In the genomic region with DNA sequence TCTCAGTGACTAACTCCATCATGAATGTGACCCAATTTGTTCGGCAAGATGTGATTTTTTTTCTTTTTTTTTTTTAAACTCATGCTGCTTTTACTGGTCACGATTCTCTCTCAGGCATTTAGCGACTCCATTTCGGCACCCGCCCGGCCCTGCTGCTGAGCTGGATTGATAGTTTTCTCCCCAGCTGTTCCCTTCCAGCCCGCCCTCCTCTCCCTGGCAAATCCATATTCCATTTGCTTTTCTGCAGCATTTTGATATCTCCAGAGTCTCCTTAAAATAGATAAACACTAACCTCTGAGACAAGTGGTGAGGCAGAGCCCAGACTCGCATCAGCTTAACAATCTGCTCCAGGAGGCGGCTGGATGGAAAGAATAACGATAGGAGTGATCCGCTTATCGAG, we compare ENCODE assay signal across 23 cellular contexts. TPM values are rescaled to one million over a fixed set of nuclear protein-coding genes. Genes with fewer than 3 reads are reported as not detected.
DNase-seq lines count a peak whose midpoint lies in the region; ATAC-seq and TF ChIP-seq lines count a peak whose summit lies in the region.
"Had no signal": no experiment of that assay in that cellular context is flagged by ENCODE, and none has a peak within 500 bp of the region (broad histone marks: within the 10 kb centered on the region; RNA-seq: fewer than 3 reads in every experiment).

No MANE protein-coding gene starts in this region.

- H4K5ac ChIP-seq in IMR-90 (ENCODE audit: low read depth, low read length): no peak overlapping the region

- H2BK5ac ChIP-seq in IMR-90 (ENCODE audit: low read depth, low read length, poor library complexity, severe bottlenecking) (no peak overlapping the region), mesenchymal stem cell (ENCODE audit: low read depth, low read length, poor library complexity, severe bottlenecking) (no peak overlapping the region)

- peaks cover 16% of the 10 kb centered on the region for H3K4me1 ChIP-seq in IMR-90 (ENCODE audit: control insufficient read depth, insufficient read depth, low read length)
- peaks cover 6% of the 10 kb centered on the region for H3K4me1 ChIP-seq in mesenchymal stem cell (ENCODE audit: control insufficient read depth, insufficient read depth, low read depth, low read length)
- peaks cover 0 to 17% (median 0%) of the 10 kb centered on the region in 4 donors for H3K4me1 ChIP-seq in tibial nerve
- H3K4me1 ChIP-seq in neural progenitor cell: no peaks in the 10 kb centered on the region

- H2BK20ac ChIP-seq in IMR-90 (ENCODE audit: low read depth, low read length): peak overlapping the region; percentile 11; the same call in 1 of the 2 replicates

- H3K79me1 ChIP-seq in IMR-90 (ENCODE audit: low read depth in 1 of 2, low read length in 2 of 2) (no peaks in the 10 kb centered on the region), mesenchymal stem cell (replicated peaks; ENCODE audit: low read length, poor library complexity, severe bottlenecking) (no peaks in the 10 kb centered on the region)

- H2AFZ ChIP-seq in IMR-90 (replicated peaks; ENCODE audit: low read length, poor library complexity): no peak overlapping the region
- no peak overlapping the region for H2AFZ ChIP-seq in mesenchymal stem cell (ENCODE audit: low read depth, low read length)
- no peak overlapping the region for H2AFZ ChIP-seq in neural progenitor cell (replicated peaks)

- H3K36me3 ChIP-seq in IMR-90 (ENCODE audit: control insufficient read depth, insufficient read depth, low read length) (no peaks in the 10 kb centered on the region), mesenchymal stem cell (ENCODE audit: control insufficient read depth in 1 of 2, insufficient read depth in 2 of 2, low read depth in 1 of 2, low read length in 2 of 2) (no peaks in the 10 kb centered on the region), tibial nerve (no peaks in the 10 kb centered on the region), neural progenitor cell (no peaks in the 10 kb centered on the region)
- H3K36me3 ChIP-seq: esophagus muscularis mucosa, thoracic aorta had no signal

- H2BK15ac ChIP-seq in IMR-90 (ENCODE audit: low read depth, low read length) (peak overlapping the region; percentile 34; the same call in 1 of the 3 replicates), mesenchymal stem cell (ENCODE audit: low read depth, poor library complexity, severe bottlenecking) (no peak overlapping the region)

- BruUV-seq in IMR-90 (replicated peaks; lab: Mats Ljungman, UMichigan): no TSS peak

- WGBS in IMR-90 (ENCODE audit: extremely low coverage in 2 of 2, insufficient read length in 1 of 2), 2 experiments: 85% methylated on average over 7 of the region's 12 CpGs; no CpG with 5 or more reads in 1 of the 2 experiments
- 89% methylated on average over 12 of the region's 12 CpGs for WGBS in mesenchymal stem cell
- WGBS in tibial nerve, 2 donors: 65 to 74% methylated on average over 12 of the region's 12 CpGs

- no peaks in the 10 kb centered on the region for H3K79me2 ChIP-seq in neural progenitor cell (ENCODE audit: low read depth)

- dilution Hi-C loops in IMR-90 (cut with HindIII; ENCODE audit: low sequenced_read_pairs, unreplicated experiment): no loop called here

- H3K4me1 Mint-ChIP-seq in brain: peaks cover 40% of the 10 kb centered on the region
- H3K4me1 Mint-ChIP-seq in neural progenitor cell: peaks cover 12% of the 10 kb centered on the region

- H3K27me3 Mint-ChIP-seq in brain (no peaks in the 10 kb centered on the region), neural progenitor cell (ENCODE audit: insufficient read depth, low read depth) (peaks cover 2% of the 10 kb centered on the region)
- H3K27me3 Mint-ChIP-seq: activated CD4-positive, alpha-beta T cell treated with anti-CD3 and anti-CD28 coated beads, Interleukin-2, amount 10 ng/mL, durations not matched to agents 7 days and 5 days had no signal

- H3K18ac ChIP-seq in IMR-90 (ENCODE audit: low read depth, low read length) (no peak overlapping the region), mesenchymal stem cell (ENCODE audit: low read depth in 1 of 2, low read length in 2 of 2) (no peak overlapping the region)

- intact Hi-C loops in IMR-90 (cut with micrococcal nuclease): no loop called here

- no peak for TF ChIP-seq EP300 in tibial nerve (IDR thresholded peaks at IDR 0.05)

- H3K27me3 ChIP-seq in IMR-90 (ENCODE audit: control insufficient read depth, insufficient read depth, low read length) (no peaks in the 10 kb centered on the region), mesenchymal stem cell (ENCODE audit: control insufficient read depth in 1 of 2, insufficient read depth in 1 of 2, low read length in 2 of 2) (no peaks in the 10 kb centered on the region), tibial nerve (no peaks in the 10 kb centered on the region), neural progenitor cell (no peaks in the 10 kb centered on the region)
- H3K27me3 ChIP-seq: esophagus muscularis mucosa had no signal

- H3K4me3 Mint-ChIP-seq in brain (no peak overlapping the region), neural progenitor cell (no peak overlapping the region)
- H3K4me3 Mint-ChIP-seq: activated CD4-positive, alpha-beta T cell treated with anti-CD3 and anti-CD28 coated beads, Interleukin-2, amount 10 ng/mL, durations not matched to agents 7 days and 5 days; H9 had no signal

- POLR2A ChIA-PET in IMR-90 (lab: Charles Lee; ENCODE audit: unreplicated experiment): no interaction called here

- ATAC-seq in IMR-90 (ENCODE audit: low read depth) (no peak), HG03442 (IDR thresholded peaks at IDR 0.05; ENCODE audit: unreplicated experiment) (no peak)
- ATAC-seq: SK-N-SH treated with all-trans-retinoic acid at 6 μM for 48 hours had no signal

- H3K4ac ChIP-seq in IMR-90 (ENCODE audit: low read depth, low read length) (no peak overlapping the region; the same call in 1 of the 2 replicates), mesenchymal stem cell (ENCODE audit: low read depth in 1 of 2, low read length in 2 of 2) (no peak overlapping the region)

- no peak overlapping the region for H3K4me2 ChIP-seq in IMR-90 (ENCODE audit: low read depth, low read length)
- no peak overlapping the region for H3K4me2 ChIP-seq in mesenchymal stem cell (ENCODE audit: low read length, poor library complexity, severe bottlenecking)
- no peak overlapping the region for H3K4me2 ChIP-seq in neural progenitor cell
- H3K4me2 ChIP-seq: PC-9 had no signal

- H2AK5ac ChIP-seq in IMR-90 (ENCODE audit: low read depth, low read length) (no peak overlapping the region), mesenchymal stem cell (ENCODE audit: low read length, severe bottlenecking) (no peak overlapping the region)

- no peaks in the 10 kb centered on the region for H3F3A ChIP-seq in neural progenitor cell (ENCODE audit: low read depth)

- H3K4me3 ChIP-seq in IMR-90 (ENCODE audit: insufficient read depth, low read depth, low read length) (no peak overlapping the region), mesenchymal stem cell (ENCODE audit: insufficient read depth in 1 of 2, low read depth in 1 of 2, low read length in 2 of 2) (peak overlapping the region in 1 of 2 experiments; percentile 62), tibial nerve (no peak overlapping the region), neural progenitor cell (no peak overlapping the region)
- H3K4me3 ChIP-seq: esophagus muscularis mucosa, PC-9, thoracic aorta had no signal

- H3K27ac Mint-ChIP-seq in brain (peak overlapping the region in 3 of 5 experiments; percentile 57 to 89 (median 75)), neural progenitor cell (no peak overlapping the region)
- H3K27ac Mint-ChIP-seq: activated CD4-positive, alpha-beta T cell treated with anti-CD3 and anti-CD28 coated beads, Interleukin-2, amount 10 ng/mL, durations not matched to agents 7 days and 5 days; H9 had no signal

- no peak overlapping the region for H3K23ac ChIP-seq in IMR-90 (ENCODE audit: low read depth, low read length)
- H3K23ac ChIP-seq in mesenchymal stem cell (ENCODE audit: low read length in 2 of 2): no peak overlapping the region

- DNase-seq in IMR-90 (no peak), mesenchymal stem cell (no peak), tibial nerve (ENCODE audit: low spot score in 2 of 2) (peak in 1 of 2 donors; percentile 20), GDM1 (lab: John Stamatoyannopoulos, UW) (no peak), neural progenitor cell (ENCODE audit: low spot score) (no peak)
- DNase-seq: activated CD4-positive, alpha-beta T cell treated with anti-CD3 and anti-CD28 coated beads, Interleukin-2, amount 10 ng/mL, durations not matched to agents 7 days and 5 days; activated naive CD4-positive, alpha-beta T cell treated with anti-CD3 and anti-CD28 coated beads, Interleukin-2, amount 50 U/mL, for 16 hours; DMS153; H9; NCI-H1092; NCI-H748 treated with DMSO at 0.1 percent for 48 hours; PC-9; small intestine; stimulated activated CD4-positive, alpha-beta T cell treated with anti-CD3 and anti-CD28 coated beads, Interleukin-4, amount 100 ng/mL, for 4 hours; stimulated activated CD8-positive, alpha-beta memory T cell treated with anti-CD3 and anti-CD28 coated beads, Interleukin-4, amount 100 ng/mL, for 48 hours had no signal

- peaks cover 4% of the 10 kb centered on the region for H3K9me1 ChIP-seq in IMR-90 (ENCODE audit: insufficient read depth, low read length)

- no peak overlapping the region for H2BK120ac ChIP-seq in IMR-90 (ENCODE audit: low read depth, low read length)
- H2BK120ac ChIP-seq in mesenchymal stem cell (ENCODE audit: low read depth, low read length): no peak overlapping the region

- H3K56ac ChIP-seq in IMR-90 (ENCODE audit: extremely low read depth, insufficient read depth, low read length): no peak overlapping the region

- H2AK9ac ChIP-seq in IMR-90 (replicated peaks; ENCODE audit: low read depth, low read length, poor library complexity): no peak overlapping the region

- CTCF ChIA-PET in IMR-90 (lab: Yijun Ruan, JAX): interaction anchor here (1.0 to 1.5 kb wide), 2 partner anchors 16 to 662 kb away, joined by 3 read pairs; no protein-coding TSS in a partner anchor

- H3K27ac ChIP-seq in IMR-90 (ENCODE audit: insufficient read depth, low read length) (no peak overlapping the region), mesenchymal stem cell (ENCODE audit: low read length, poor library complexity, severe bottlenecking) (no peak overlapping the region), tibial nerve (peak overlapping the region in 3 of 4 donors; percentile 30 to 67 (median 46)), neural progenitor cell (no peak overlapping the region)
- H3K27ac ChIP-seq: PC-9, thoracic aorta had no signal

- no peak for TF ChIP-seq POLR2A in IMR-90 (IDR thresholded peaks at IDR 0.05; ENCODE audit: low read depth, low read length)
- no peak for TF ChIP-seq POLR2A in tibial nerve (IDR thresholded peaks at IDR 0.05)

- H3K9me3 Mint-ChIP-seq in brain: no peaks in the 10 kb centered on the region
- H3K9me3 Mint-ChIP-seq in neural progenitor cell: no peaks in the 10 kb centered on the region
- H3K9me3 Mint-ChIP-seq: activated CD4-positive, alpha-beta T cell treated with anti-CD3 and anti-CD28 coated beads, Interleukin-2, amount 10 ng/mL, durations not matched to agents 7 days and 5 days; H9 had no signal

- H2BK12ac ChIP-seq in mesenchymal stem cell (ENCODE audit: low read length in 2 of 2): peak overlapping the region in 1 of 2 experiments; percentile 56

- H4K8ac ChIP-seq in IMR-90 (ENCODE audit: low read depth in 2 of 2, low read length in 2 of 2): no peak overlapping the region
- H4K8ac ChIP-seq in mesenchymal stem cell (ENCODE audit: low read length): peak overlapping the region; percentile 46

- H4K20me1 ChIP-seq in IMR-90 (ENCODE audit: insufficient read depth, low read length): no peaks in the 10 kb centered on the region
- H4K20me1 ChIP-seq in neural progenitor cell (ENCODE audit: low read depth): no peaks in the 10 kb centered on the region

- H3K14ac ChIP-seq in IMR-90 (replicated peaks; ENCODE audit: low read depth, low read length) (0 out of 2 replicates have a peak overlapping the region, but pooled peaks have one; percentile 14), mesenchymal stem cell (ENCODE audit: low read length in 2 of 2) (no peak overlapping the region)

- H3K9me3 ChIP-seq in IMR-90 (ENCODE audit: control insufficient read depth, insufficient read depth, low read length) (no peaks in the 10 kb centered on the region), mesenchymal stem cell (ENCODE audit: control insufficient read depth, low read length) (no peaks in the 10 kb centered on the region), tibial nerve (no peaks in the 10 kb centered on the region), neural progenitor cell (ENCODE audit: low read depth) (no peaks in the 10 kb centered on the region)
- H3K9me3 ChIP-seq: esophagus muscularis mucosa, thoracic aorta had no signal

- TF ChIP-seq CTCF in IMR-90 (conservative IDR thresholded peaks at IDR 0.05; ENCODE audit: low read depth, low read length): no peak
- TF ChIP-seq CTCF in brain (conservative IDR thresholded peaks at IDR 0.05): no peak
- TF ChIP-seq CTCF in tibial nerve (IDR thresholded peaks at IDR 0.05): no peak
- TF ChIP-seq CTCF in neural progenitor cell (IDR thresholded peaks at IDR 0.05): no peak

- no peak overlapping the region for H3K9ac ChIP-seq in IMR-90 (ENCODE audit: low read depth, low read length)
- H3K9ac ChIP-seq in mesenchymal stem cell (ENCODE audit: low read length): peak overlapping the region; percentile 79
- H3K9ac ChIP-seq in neural progenitor cell: no peak overlapping the region

- H3K36me3 Mint-ChIP-seq in brain: no peaks in the 10 kb centered on the region
- no peaks in the 10 kb centered on the region for H3K36me3 Mint-ChIP-seq in neural progenitor cell

- no peak overlapping the region for H4K91ac ChIP-seq in IMR-90 (ENCODE audit: insufficient read depth, low read depth, low read length)
- no peak overlapping the region for H4K91ac ChIP-seq in mesenchymal stem cell (ENCODE audit: low read length)

- in situ Hi-C loops in IMR-90 (cut with MboI; ENCODE audit: low sequenced_read_pairs): no loop called here

- TF ChIP-seq RAD21 in IMR-90 (IDR thresholded peaks at IDR 0.05; ENCODE audit: low read length): no peak

RNA-seq across cellular contexts. Expression of a gene that starts 55.5 kb away (rescaled TPM):
- total RNA-seq in IMR-90 (2012; rRNA removed) (16.8 and 35.8 TPM in 2 replicates), tibial nerve (10 to 100 TPM; 13.5 to 27.2 (median 21.7) TPM), neural progenitor cell (ENCODE audit: low replicate concordance) (15.3 and 33.6 TPM in 2 replicates)
- polyA plus RNA-seq in IMR-90 (2012; rRNA removed) (6.5 and 6.9 TPM in 2 replicates), brain (ENCODE audit: insufficient read depth, low read depth, low replicate concordance) (6.7 TPM)
- polyA plus RNA-seq in IMR-90 (2012; cell fraction: cytosol; rRNA removed): 1.2 and 1.5 TPM in 2 replicates
- 0.91 and 5.9 TPM in 2 replicates for polyA plus RNA-seq in IMR-90 (2012; cell fraction: nucleus; rRNA removed; ENCODE audit: low replicate concordance)
- 9.6 TPM for polyA plus RNA-seq in mesenchymal stem cell (2013, experiment 1 of 2)
- 11.5 TPM for polyA plus RNA-seq in mesenchymal stem cell (2013, experiment 2 of 2)

RNA-seq across cellular contexts. Expression of a gene that starts 59.4 kb away (rescaled TPM):
- total RNA-seq in IMR-90 (2012; rRNA removed) (0.18 TPM in 1 of 2 replicates, not detected in the other), tibial nerve (not detected), neural progenitor cell (ENCODE audit: low replicate concordance) (not detected in 2 replicates)
- polyA plus RNA-seq in IMR-90 (2012; rRNA removed) (not detected in 2 replicates), brain (ENCODE audit: insufficient read depth, low read depth, low replicate concordance) (not detected)
- 0.04 TPM in 1 of 2 replicates, not detected in the other for polyA plus RNA-seq in IMR-90 (2012; cell fraction: cytosol; rRNA removed)
- polyA plus RNA-seq in IMR-90 (2012; cell fraction: nucleus; rRNA removed; ENCODE audit: low replicate concordance): 0.09 TPM in 1 of 2 replicates, not detected in the other
- 0.14 TPM for polyA plus RNA-seq in mesenchymal stem cell (2013, experiment 1 of 2)
- polyA plus RNA-seq in mesenchymal stem cell (2013, experiment 2 of 2): 0.08 TPM
- total RNA-seq: dermis microvascular lymphatic vessel endothelial cell, mucosa of gallbladder, osteoblast, PC-9 had no signal
- polyA plus RNA-seq: small intestine had no signal

Comparison
In these comparisons a context has a peak if more than half of its experiments do, and no peak if none do; other contexts are left out.
1. H3K27ac ChIP-seq: peak in tibial nerve (3 of 4); none in IMR-90 (single experiment), mesenchymal stem cell (single experiment) and neural progenitor cell (single experiment).